In the genomic region with DNA sequence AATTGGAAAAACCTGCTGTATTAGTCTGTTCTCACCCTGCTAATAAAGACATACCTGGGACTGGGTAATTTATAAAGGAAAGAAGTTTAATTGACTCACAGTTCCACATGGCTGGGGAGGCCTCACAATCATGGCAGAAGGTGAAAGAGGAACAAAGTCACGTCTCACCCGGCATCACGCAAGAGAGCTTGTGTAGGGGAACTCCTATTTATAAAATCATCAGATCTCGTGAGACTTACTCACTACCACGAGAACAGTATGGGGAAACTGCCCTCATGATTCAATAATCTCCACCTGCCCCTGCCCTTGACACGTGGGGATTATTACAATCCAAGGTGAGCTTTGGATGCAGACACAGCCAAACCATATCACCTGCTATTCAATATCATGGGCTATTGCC, we compare ENCODE assay signal across 7 cellular contexts.
DNase-seq lines count a peak whose midpoint lies in the region; ATAC-seq, FAIRE-seq and TF ChIP-seq lines count a peak whose summit lies in the region.
"Not testable (repeated sequence)": the region's sequence is repeated elsewhere in the genome, so short reads cannot be mapped to it uniquely, and the experiment has no call there.

No MANE protein-coding gene starts in this region.

- peak; percentile 60 for ATAC-seq in GM18508 (IDR thresholded peaks at IDR 0.05; ENCODE audit: insufficient read depth, unreplicated experiment)
- ATAC-seq in GM19351 (IDR thresholded peaks at IDR 0.05; ENCODE audit: unreplicated experiment): peak; percentile 80
- peak; percentile 69 for ATAC-seq in GM21786 (IDR thresholded peaks at IDR 0.05; ENCODE audit: unreplicated experiment)
- peak; percentile 63 for ATAC-seq in HG02973 (IDR thresholded peaks at IDR 0.05; ENCODE audit: unreplicated experiment)
- peak; percentile 60 for ATAC-seq in HG03565 (IDR thresholded peaks at IDR 0.05; ENCODE audit: unreplicated experiment)
- ATAC-seq in GM12878: peak; percentile 86

- DNase-seq in NOMO-1 treated with DMSO at 0.1 percent for 48 hours (lab: John Stamatoyannopoulos, UW; ENCODE audit: unreplicated experiment) (peak; percentile 53), GM12878 (ENCODE audit: low read depth, low spot score) (peak; percentile 19)

- not testable (repeated sequence) for H3K27ac ChIP-seq in GM12878 (ENCODE audit: control insufficient read depth, insufficient read depth)

- not testable (repeated sequence) for H4K20me1 ChIP-seq in GM12878 (ENCODE audit: control insufficient read depth, insufficient read depth)

- RAD21 ChIA-PET in GM12878 (lab: Charles Lee; ENCODE audit: unreplicated experiment): not testable (repeated sequence)

- not testable (repeated sequence) for H3K4me2 ChIP-seq in GM12878 (ENCODE audit: control insufficient read depth, insufficient read depth)

- H3K4me3 ChIP-seq in GM12878: not testable (repeated sequence)

- H3K36me3 ChIP-seq in GM12878 (ENCODE audit: control insufficient read depth in 2 of 2, insufficient read depth in 2 of 2, low read length in 1 of 2): not testable (repeated sequence)

- not testable (repeated sequence) for H3K9ac ChIP-seq in GM12878 (ENCODE audit: control insufficient read depth, insufficient read depth, low read length)

- CTCF ChIA-PET in GM12878 (lab: Yijun Ruan, JAX): not testable (repeated sequence)

- not testable (repeated sequence) for TF ChIP-seq RAD21 in GM12878 (IDR thresholded peaks at IDR 0.05; ENCODE audit: insufficient read depth, low read depth, low read length)

- not testable (repeated sequence) for FAIRE-seq in GM12878 (lab: Jason Lieb, UNC)

- SMC1A ChIA-PET in GM12878 (lab: Charles Lee; ENCODE audit: uncharacterized antibody, unreplicated experiment): not testable (repeated sequence)

- not testable (repeated sequence) for H3K79me2 ChIP-seq in GM12878 (ENCODE audit: control insufficient read depth, insufficient read depth, low read length)

- not testable (repeated sequence) for H2AFZ ChIP-seq in GM12878 (ENCODE audit: control insufficient read depth, low read depth, low read length)

- not testable (repeated sequence) for H3K4me1 ChIP-seq in GM12878 (ENCODE audit: control insufficient read depth, insufficient read depth, low read length)

- POLR2A ChIA-PET in GM12878 (lab: Charles Lee): not testable (repeated sequence)

- in situ Hi-C loops in GM12878 (cut with MboI): not testable (repeated sequence)

- WGBS in GM12878 (ENCODE audit: insufficient coverage, insufficient replicate concordance, low lambda C conversion rate, missing lambda C conversion rate): 2% methylated on average over 6 of the region's 6 CpGs

- H3K27me3 ChIP-seq in GM12878 (replicated peaks in 1 of 2; ENCODE audit: control insufficient read depth in 2 of 2, insufficient read depth in 2 of 2, low read length in 1 of 2): not testable (repeated sequence)

- TF ChIP-seq CTCF in GM12878 (IDR thresholded peaks at IDR 0.05 in 2 of 3, conservative IDR thresholded peaks at IDR 0.05 in 1 of 3; ENCODE audit: control insufficient read depth in 2 of 3, extremely low read depth in 1 of 3, insufficient read depth in 1 of 3, low read depth in 3 of 3, low read length in 3 of 3): not testable (repeated sequence)

- not testable (repeated sequence) for H3K9me3 ChIP-seq in GM12878 (replicated peaks; ENCODE audit: control insufficient read depth, insufficient read depth, low read length)

- not testable (repeated sequence) for TF ChIP-seq EP300 in GM12878 (IDR thresholded peaks at IDR 0.05; ENCODE audit: borderline replicate concordance in 1 of 2, control insufficient read depth in 1 of 2, low read depth in 2 of 2, low read length in 2 of 2)

- intact Hi-C loops in GM12878 (cut with micrococcal nuclease; ENCODE audit: unreplicated experiment): not testable (repeated sequence)

- not testable (repeated sequence) for TF ChIP-seq POLR2A in GM12878 (IDR thresholded peaks at IDR 0.05; ENCODE audit: low read depth, low read length)

- BruUV-seq in GM12878 (replicated peaks; lab: Mats Ljungman, UMichigan): not testable (repeated sequence)

TF ChIP-seq in GM12878, 131 proteins besides CTCF, POLR2A, EP300 and RAD21:
- peak; percentile 20 to 29; a peak in 2 of 4 replicates for TF ChIP-seq IKZF2 (IDR thresholded peaks at IDR 0.05)
- peak in 1 of 2 experiments; percentile 65; a peak in 1 of 4 replicates for TF ChIP-seq BHLHE40 (IDR thresholded peaks at IDR 0.05; ENCODE audit: borderline replicate concordance in 1 of 2, low read depth in 2 of 2, low read length in 1 of 2)
- peak; percentile 55; the same call in 1 of the 2 replicates for TF ChIP-seq RAD51 (IDR thresholded peaks at IDR 0.05)
- TF ChIP-seq MTA2 (IDR thresholded peaks at IDR 0.05; ENCODE audit: low read depth): peak; percentile 73
- TF ChIP-seq CHD2 (IDR thresholded peaks at IDR 0.05; ENCODE audit: borderline replicate concordance, low read depth, low read length): peak; percentile 68; the same call in 1 of the 2 replicates
